1 cellular context compared by ENCODE assay signal in genomic region chr6:7042654-7043545, GRCh38.
TF ChIP-seq lines count a peak whose summit lies in the region.

No MANE protein-coding gene starts in this region.

TF ChIP-seq in GM23338, 12 proteins besides CTCF, POLR2A, EP300 and RAD21 (continued from another document):
- TF ChIP-seq ZNF462 (CRISPR knock-in tag; IDR thresholded peaks at IDR 0.05) (no peak), EZH2phosphoT487 (IDR thresholded peaks at IDR 0.05; ENCODE audit: unreplicated experiment) (no peak), NANOG (IDR thresholded peaks at IDR 0.05; ENCODE audit: borderline replicate concordance) (no peak), STAT1 (IDR thresholded peaks at IDR 0.05; ENCODE audit: unreplicated experiment) (no peak)
